ENCODE assay signal across 14 cellular contexts in the genomic region with DNA sequence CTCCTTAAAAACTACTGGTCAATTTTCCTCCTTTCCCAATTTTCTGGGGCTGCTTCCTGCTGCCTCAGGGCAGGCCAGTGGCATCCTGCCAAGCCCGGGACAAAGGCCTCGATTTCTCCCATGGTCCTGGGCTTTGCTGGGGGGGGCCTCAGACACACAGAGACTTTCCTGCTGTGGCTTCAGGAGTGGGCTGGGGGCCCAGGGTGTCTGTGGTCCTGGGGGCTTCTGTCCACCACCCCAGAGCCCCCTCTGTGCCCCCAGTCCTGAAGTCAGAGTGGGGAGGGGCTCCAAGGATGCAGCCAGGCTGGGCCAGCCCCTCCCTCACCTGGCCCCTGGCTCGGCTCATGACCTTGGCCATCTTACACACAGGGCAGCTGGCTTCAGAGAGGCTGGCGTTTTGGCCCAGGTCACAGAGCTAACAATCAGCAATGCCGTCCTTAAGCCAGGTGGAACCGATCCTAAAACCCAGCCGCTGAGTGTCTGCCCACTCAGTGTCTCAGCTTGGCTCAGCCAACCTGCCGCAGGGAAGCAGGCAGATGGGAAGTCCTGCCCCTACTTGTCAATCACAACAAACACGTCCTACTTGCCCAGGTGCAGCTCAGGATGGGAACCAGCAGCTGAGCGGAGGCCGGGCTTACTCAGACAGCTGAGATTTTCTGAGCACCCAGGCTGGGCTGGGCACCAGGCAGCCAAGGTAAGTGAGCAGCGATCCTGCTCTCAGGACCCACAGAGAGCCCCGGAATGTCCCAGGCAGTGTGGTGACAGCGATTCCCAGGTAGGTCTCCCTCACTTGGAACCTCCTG. TPM values are rescaled to one million over a fixed set of nuclear protein-coding genes. Genes with fewer than 3 reads are reported as not detected.
DNase-seq lines count a peak whose midpoint lies in the region; ATAC-seq and TF ChIP-seq lines count a peak whose summit lies in the region.
"Had no signal": no experiment of that assay in that cellular context is flagged by ENCODE, and none has a peak within 500 bp of the region (broad histone marks: within the 10 kb centered on the region; RNA-seq: fewer than 3 reads in every experiment).

No MANE protein-coding gene starts in this region.

- 40 to 42% methylated on average over 14 of the region's 14 CpGs for WGBS in aorta, 2 donors

- CTCF ChIA-PET in RWPE1 (lab: Yijun Ruan, JAX), result interaction anchor here (0.6 to 0.8 kb wide), 2 partner anchors 19 to 32 kb away, joined by 5 to 6 read pairs; no protein-coding TSS in a partner anchor

- DNase-seq in Right ventricle myocardium inferior (ENCODE audit: missing footprints), result peak; percentile 63
- no peak for DNase-seq in right atrium auricular region (ENCODE audit: low spot score)
- peak; percentile 82 for DNase-seq in RWPE1 (ENCODE audit: low spot score)
- peak; percentile 2 for DNase-seq in inferior parietal cortex (ENCODE audit: extremely low spot score)
- peak; percentile 37 to 49 for DNase-seq in aorta
- DNase-seq: activated CD4-positive, alpha-beta T cell treated with anti-CD3 and anti-CD28 coated beads, Interleukin-2, amount 50 U/mL, for 4 hours; MV-4-11; SK-N-SH; stimulated activated CD8-positive, alpha-beta memory T cell treated with anti-CD3 and anti-CD28 coated beads, Interleukin-4, amount 100 ng/mL, for 48 hours had no signal

- no peak for ATAC-seq in Right ventricle myocardium inferior
- ATAC-seq in aorta (ENCODE audit: low FRiP score), result no peak
- ATAC-seq in activated T-helper 17 cell treated with anti-CD3 and anti-CD28 coated beads, Interleukin-2, amount 50 U/mL, for 72 hours (replicated peaks), result no peak
- ATAC-seq in GM19023 (IDR thresholded peaks at IDR 0.05; ENCODE audit: unreplicated experiment), result no peak
- ATAC-seq in GM21447 (IDR thresholded peaks at IDR 0.05; ENCODE audit: unreplicated experiment), result no peak
- ATAC-seq: activated naive CD4-positive, alpha-beta T cell treated with anti-CD3 and anti-CD28 coated beads, Interleukin-2, amount 50 U/mL, for 72 hours had no signal

- no peak for TF ChIP-seq CTCF in right atrium auricular region (IDR thresholded peaks at IDR 0.05)
- TF ChIP-seq CTCF in RWPE1 (conservative IDR thresholded peaks at IDR 0.05; ENCODE audit: low read depth), result no peak

- H3K36me3 ChIP-seq in right atrium auricular region (no peaks in the 10 kb centered on the region), aorta (ENCODE audit: control insufficient read depth in 1 of 2, insufficient read depth in 2 of 2, low read length in 1 of 2) (no peaks in the 10 kb centered on the region)

- H3K27ac ChIP-seq in right atrium auricular region (no peak overlapping the region), RWPE1 (peak overlapping the region; percentile 85), aorta (ENCODE audit: low read depth in 1 of 2, low read length in 2 of 2) (no peak overlapping the region)

- H3K4me3 Mint-ChIP-seq in activated T-helper 17 cell treated with anti-CD3 and anti-CD28 coated beads, Interleukin-2, amount 50 U/mL, for 72 hours, result no peak overlapping the region
- H3K4me3 Mint-ChIP-seq: dendritic cell treated with granulocyte-macrophage colony-stimulating factor and Interleukin-4, amounts not matched to agents 40 ng/mL and 50 ng/mL, for 4 days had no signal

- H3K27me3 ChIP-seq in right atrium auricular region (no peaks in the 10 kb centered on the region), aorta (ENCODE audit: control insufficient read depth in 1 of 2, insufficient read depth in 2 of 2, low read length in 1 of 2) (no peaks in the 10 kb centered on the region)

- H3K27ac Mint-ChIP-seq in activated T-helper 17 cell treated with anti-CD3 and anti-CD28 coated beads, Interleukin-2, amount 50 U/mL, for 72 hours, result no peak overlapping the region
- H3K27ac Mint-ChIP-seq: dendritic cell treated with granulocyte-macrophage colony-stimulating factor and Interleukin-4, amounts not matched to agents 40 ng/mL and 50 ng/mL, for 4 days had no signal

- H3K4me1 ChIP-seq in right atrium auricular region (peaks cover 0 to 29% of the 10 kb centered on the region in 2 donors), aorta (ENCODE audit: control insufficient read depth in 1 of 2, insufficient read depth in 2 of 2, low read length in 2 of 2) (no peaks in the 10 kb centered on the region)

- H3K36me3 Mint-ChIP-seq in activated T-helper 17 cell treated with anti-CD3 and anti-CD28 coated beads, Interleukin-2, amount 50 U/mL, for 72 hours (ENCODE audit: low read depth), result no peaks in the 10 kb centered on the region
- H3K36me3 Mint-ChIP-seq: activated naive CD4-positive, alpha-beta T cell treated with anti-CD3 and anti-CD28 coated beads, Interleukin-2, amount 50 U/mL, for 72 hours had no signal

- H3K27me3 Mint-ChIP-seq in activated T-helper 17 cell treated with anti-CD3 and anti-CD28 coated beads, Interleukin-2, amount 50 U/mL, for 72 hours, result no peaks in the 10 kb centered on the region

- intact Hi-C loops in Right ventricle myocardium inferior (cut with DNase I), result no loop called here
- intact Hi-C loops in aorta (cut with DNase I), result no loop called here

- no peaks in the 10 kb centered on the region for H3K9me3 ChIP-seq in right atrium auricular region
- no peaks in the 10 kb centered on the region for H3K9me3 ChIP-seq in aorta (ENCODE audit: control insufficient read depth, low read length)
- H3K9me3 ChIP-seq: SK-N-SH had no signal

- H3K9me3 Mint-ChIP-seq in activated T-helper 17 cell treated with anti-CD3 and anti-CD28 coated beads, Interleukin-2, amount 50 U/mL, for 72 hours, result no peaks in the 10 kb centered on the region
- H3K9me3 Mint-ChIP-seq: activated naive CD4-positive, alpha-beta T cell treated with anti-CD3 and anti-CD28 coated beads, Interleukin-2, amount 50 U/mL, for 72 hours; dendritic cell treated with granulocyte-macrophage colony-stimulating factor and Interleukin-4, amounts not matched to agents 40 ng/mL and 50 ng/mL, for 4 days had no signal

- H3K4me3 ChIP-seq in right atrium auricular region (no peak overlapping the region), aorta (ENCODE audit: low read length in 2 of 2) (no peak overlapping the region)

- H3K4me1 Mint-ChIP-seq in activated T-helper 17 cell treated with anti-CD3 and anti-CD28 coated beads, Interleukin-2, amount 50 U/mL, for 72 hours, result no peaks in the 10 kb centered on the region

- POLR2A ChIA-PET in RWPE1 (lab: Yijun Ruan, JAX; ENCODE audit: low non-redundant PET), result interaction anchor here (0.6 kb wide), 1 partner anchor 69 kb away, joined by 4 read pairs; no protein-coding TSS in a partner anchor

RNA-seq across cellular contexts. Expression of a gene that starts 34.6 kb away (rescaled TPM):
- total RNA-seq in Right ventricle myocardium inferior (18.4 TPM), right atrium auricular region (10 to 100 TPM; 11.1 to 17.8 TPM), aorta (10 to 100 TPM; 64.1 to 69.1 TPM)
- 10 to 100 TPM; 11.9 to 48.4 TPM for polyA plus RNA-seq in aorta
- 1 to 10 TPM; 3.3 to 5.3 TPM for total RNA-seq in activated T-helper 17 cell treated with anti-CD3 and anti-CD28 coated beads, Interleukin-2, amount 50 U/mL, for 72 hours
